Comparison of ENCODE assay signal across 9 cellular contexts in genomic region chr4:151887151-151887815, GRCh38.
DNase-seq lines count a peak whose midpoint lies in the region; ATAC-seq and TF ChIP-seq lines count a peak whose summit lies in the region.
"Had no signal": no experiment of that assay in that cellular context is flagged by ENCODE, and none has a peak within 500 bp of the region (broad histone marks: within the 10 kb centered on the region; RNA-seq: fewer than 3 reads in every experiment).

No MANE protein-coding gene starts in this region.

- TF ChIP-seq CTCF in NB4 (IDR thresholded peaks at IDR 0.05; ENCODE audit: low read depth, low read length): no peak

- peak; percentile 71 for ATAC-seq in GM18909 (IDR thresholded peaks at IDR 0.05; ENCODE audit: poor library complexity, unreplicated experiment)
- peak; percentile 71 for ATAC-seq in HG02678 (IDR thresholded peaks at IDR 0.05; ENCODE audit: unreplicated experiment)

- DNase-seq in NB4 (ENCODE audit: low read depth) (peak; percentile 49), midbrain (lab: John Stamatoyannopoulos, UW) (peak; percentile 7), GM03348 (ENCODE audit: low spot score) (no peak), occipital lobe (lab: John Stamatoyannopoulos, UW) (no peak), G401 (ENCODE audit: low spot score) (no peak)
- no peak for DNase-seq in stimulated activated CD4-positive, alpha-beta T cell treated with anti-CD3 and anti-CD28 coated beads, Interleukin-4, amount 100 ng/mL, for 4 hours
- DNase-seq: NCI-H526 treated with DMSO at 0.1 percent for 48 hours had no signal

- in situ Hi-C loops in G401 (cut with HindIII; ENCODE audit: low sequenced_read_pairs): no loop called here

- H3K4me3 ChIP-seq in NB4 (ENCODE audit: low read depth, low read length): no peak overlapping the region

- no peak for TF ChIP-seq POLR2A in NB4 (IDR thresholded peaks at IDR 0.05; ENCODE audit: extremely low read depth, insufficient read length)

Comparison
In these comparisons a context has a peak if more than half of its experiments do, and no peak if none do; other contexts are left out.
1. DNase-seq: peak in NB4 (single experiment) and midbrain (single experiment); none in GM03348 (single experiment), stimulated activated CD4-positive, alpha-beta T cell treated with anti-CD3 and anti-CD28 coated beads, Interleukin-4, amount 100 ng/mL, for 4 hours (0 of 2), occipital lobe (single experiment) and G401 (single experiment).